Comparison of ENCODE assay signal across 15 cellular contexts in genomic region chr15:69897471-69898237, GRCh38.
"Had no signal": no experiment of that assay in that cellular context is flagged by ENCODE, and none has a peak within 500 bp of the region (broad histone marks: within the 10 kb centered on the region; RNA-seq: fewer than 3 reads in every experiment).

No MANE protein-coding gene starts in this region.

- H3K9me3 ChIP-seq: thyroid gland had no signal

- ATAC-seq: activated T-cell treated with anti-CD3 and anti-CD28 coated beads, Interleukin-2, amount 50 U/mL, for 72 hours had no signal

- H3K4me3 ChIP-seq: coronary artery, thyroid gland had no signal

- H3K36me3 ChIP-seq: brain microvascular endothelial cell, thyroid gland had no signal

- H3K27me3 ChIP-seq: thyroid gland had no signal

- H3K4me1 ChIP-seq: thyroid gland had no signal

- H3K27ac ChIP-seq: brain microvascular endothelial cell, coronary artery, thyroid gland had no signal

- DNase-seq: activated CD8-positive, alpha-beta memory T cell treated with anti-CD3 and anti-CD28 coated beads for 24 hours; activated CD8-positive, alpha-beta memory T cell treated with anti-CD3 and anti-CD28 coated beads, Interleukin-2, amount 50 U/mL, for 48 hours; activated effector memory CD4-positive, alpha-beta T cell treated with anti-CD3 and anti-CD28 coated beads, Interleukin-2, amount 50 U/mL, for 16 hours; activated naive CD4-positive, alpha-beta T cell treated with anti-CD3 and anti-CD28 coated beads, Interleukin-2, amount 50 U/mL, for 16 hours; activated T-cell treated with anti-CD3 and anti-CD28 coated beads, Interleukin-2, amount 50 U/mL, for 72 hours; aorta; brain microvascular endothelial cell; foreskin melanocyte; occipital lobe; posterior cingulate gyrus; retina; stimulated activated CD4-positive, alpha-beta T cell treated with anti-CD3 and anti-CD28 coated beads, Interleukin-2, amount 100 ng/mL, for 24 hours; stimulated activated naive CD4-positive, alpha-beta T cell treated with Interleukin-2 at 50 U/mL for 16 hours; thyroid gland had no signal
